8 cellular contexts compared by ENCODE assay signal in genomic region chr19:3146677-3147100, GRCh38. TPM values are rescaled to one million over a fixed set of nuclear protein-coding genes. Genes with fewer than 3 reads are reported as not detected.
DNase-seq lines count a peak whose midpoint lies in the region; ATAC-seq and TF ChIP-seq lines count a peak whose summit lies in the region.
"Had no signal": no experiment of that assay in that cellular context is flagged by ENCODE, and none has a peak within 500 bp of the region (broad histone marks: within the 10 kb centered on the region; RNA-seq: fewer than 3 reads in every experiment).

No MANE protein-coding gene starts in this region.

- H3K27me3 ChIP-seq in MG63 = no peaks in the 10 kb centered on the region

- peak; percentile 78 for TF ChIP-seq CTCF in epithelial cell of proximal tubule (conservative IDR thresholded peaks at IDR 0.05; ENCODE audit: low read depth, low read length)

- no peaks in the 10 kb centered on the region for H3K27me3 Mint-ChIP-seq in activated CD8-positive, alpha-beta T cell treated with anti-CD3 and anti-CD28 coated beads, Interleukin-2, amount 10 ng/mL, durations not matched to agents 7 days and 5 days (ENCODE audit: low read depth)
- H3K27me3 Mint-ChIP-seq: activated naive CD8-positive, alpha-beta T cell had no signal

- in situ Hi-C loops in KBM-7 (cut with MboI; ENCODE audit: low pct_unique_long_range_greater_than_20kb, low sequenced_read_pairs) = no loop called here

- CTCF ChIA-PET in activated CD8-positive, alpha-beta T cell treated with anti-CD3 and anti-CD28 coated beads, Interleukin-2, amount 10 ng/mL, durations not matched to agents 7 days and 5 days (lab: Charles Lee) = interaction anchor here (0.7 to 7.6 kb wide), 9 partner anchors 9 to 196 kb away, joined by 3 to 64 read pairs (median 4); no protein-coding TSS in a partner anchor

- ATAC-seq in activated CD8-positive, alpha-beta T cell treated with anti-CD3 and anti-CD28 coated beads, Interleukin-2, amount 10 ng/mL, durations not matched to agents 7 days and 5 days = peak; percentile 60
- no peak for ATAC-seq in HG03565 (IDR thresholded peaks at IDR 0.05; ENCODE audit: unreplicated experiment)

- DNase-seq in KBM-7 = peak; percentile 64
- peak; percentile 69 for DNase-seq in activated CD8-positive, alpha-beta T cell treated with anti-CD3 and anti-CD28 coated beads, Interleukin-2, amount 10 ng/mL, durations not matched to agents 7 days and 5 days
- DNase-seq in epithelial cell of proximal tubule (ENCODE audit: low read depth) = no peak
- peak; percentile 35 to 63 for DNase-seq in stimulated activated CD4-positive, alpha-beta T cell treated with anti-CD3 and anti-CD28 coated beads, Interleukin-15, amount 100 ng/mL, for 1 hour (ENCODE audit: low read depth in 1 of 2, low spot score in 1 of 2)
- DNase-seq in middle frontal gyrus (ENCODE audit: extremely low spot score, low spot score) = no peak
- DNase-seq in MG63 = no peak

- no peaks in the 10 kb centered on the region for H3K9me3 Mint-ChIP-seq in activated CD8-positive, alpha-beta T cell treated with anti-CD3 and anti-CD28 coated beads, Interleukin-2, amount 10 ng/mL, durations not matched to agents 7 days and 5 days (ENCODE audit: insufficient read depth)

- no peak overlapping the region for H3K4me3 Mint-ChIP-seq in activated CD8-positive, alpha-beta T cell treated with anti-CD3 and anti-CD28 coated beads, Interleukin-2, amount 10 ng/mL, durations not matched to agents 7 days and 5 days
- H3K4me3 Mint-ChIP-seq: activated naive CD8-positive, alpha-beta T cell had no signal

- H3K36me3 Mint-ChIP-seq in activated CD8-positive, alpha-beta T cell treated with anti-CD3 and anti-CD28 coated beads, Interleukin-2, amount 10 ng/mL, durations not matched to agents 7 days and 5 days (ENCODE audit: low read depth) = peaks cover 26% of the 10 kb centered on the region
- H3K36me3 Mint-ChIP-seq: activated naive CD8-positive, alpha-beta T cell had no signal

- no peaks in the 10 kb centered on the region for H3K9me3 ChIP-seq in MG63

- H3K4me1 Mint-ChIP-seq in activated CD8-positive, alpha-beta T cell treated with anti-CD3 and anti-CD28 coated beads, Interleukin-2, amount 10 ng/mL, durations not matched to agents 7 days and 5 days (ENCODE audit: low read depth) = peaks cover 37% of the 10 kb centered on the region

- POLR2A ChIA-PET in activated CD8-positive, alpha-beta T cell treated with anti-CD3 and anti-CD28 coated beads, Interleukin-2, amount 10 ng/mL, durations not matched to agents 7 days and 5 days (lab: Charles Lee) = no interaction called here

- H3K4me3 ChIP-seq in epithelial cell of proximal tubule (ENCODE audit: low read depth, low read length) = no peak overlapping the region
- no peak overlapping the region for H3K4me3 ChIP-seq in MG63

- no peaks in the 10 kb centered on the region for H3K36me3 ChIP-seq in MG63

- H3K27ac Mint-ChIP-seq in activated CD8-positive, alpha-beta T cell treated with anti-CD3 and anti-CD28 coated beads, Interleukin-2, amount 10 ng/mL, durations not matched to agents 7 days and 5 days = peak overlapping the region; percentile 61
- H3K27ac Mint-ChIP-seq: activated naive CD8-positive, alpha-beta T cell had no signal

RNA-seq across cellular contexts. Expression of gene GNA15, which starts 10.9 kb away (rescaled TPM):
- total RNA-seq in activated CD8-positive, alpha-beta T cell treated with anti-CD3 and anti-CD28 coated beads, Interleukin-2, amount 10 ng/mL, durations not matched to agents 7 days and 5 days = 10 to 100 TPM; 23.8 to 24.5 TPM
- total RNA-seq in epithelial cell of proximal tubule = 1.2 TPM in 2 replicates
- not detected in 2 replicates for total RNA-seq in MG63 (2014; rRNA removed; shearing (Covaris generic); ENCODE audit: low replicate concordance)

RNA-seq across cellular contexts. Expression of gene S1PR4, which starts 31.9 kb away (rescaled TPM):
- 100 to 1,000 TPM; 140 TPM for total RNA-seq in activated CD8-positive, alpha-beta T cell treated with anti-CD3 and anti-CD28 coated beads, Interleukin-2, amount 10 ng/mL, durations not matched to agents 7 days and 5 days
- not detected in 2 replicates for total RNA-seq in epithelial cell of proximal tubule
- total RNA-seq in MG63 (2014; rRNA removed; shearing (Covaris generic); ENCODE audit: low replicate concordance) = not detected in 2 replicates

RNA-seq across cellular contexts. Expression of gene NCLN, which starts 39.0 kb away (rescaled TPM):
- 10 to 100 TPM; 66.3 to 67.3 TPM for total RNA-seq in activated CD8-positive, alpha-beta T cell treated with anti-CD3 and anti-CD28 coated beads, Interleukin-2, amount 10 ng/mL, durations not matched to agents 7 days and 5 days
- total RNA-seq in epithelial cell of proximal tubule = 59.7 and 116 TPM in 2 replicates
- total RNA-seq in MG63 (2014; rRNA removed; shearing (Covaris generic); ENCODE audit: low replicate concordance) = 55.6 and 68.5 TPM in 2 replicates

RNA-seq across cellular contexts. Expression of gene GNA11, which starts 52.5 kb away (rescaled TPM):
- under 1 TPM; 0.08 to 0.71 TPM for total RNA-seq in activated CD8-positive, alpha-beta T cell treated with anti-CD3 and anti-CD28 coated beads, Interleukin-2, amount 10 ng/mL, durations not matched to agents 7 days and 5 days
- total RNA-seq in epithelial cell of proximal tubule = 40.5 and 75.6 TPM in 2 replicates
- 29.7 and 46.0 TPM in 2 replicates for total RNA-seq in MG63 (2014; rRNA removed; shearing (Covaris generic); ENCODE audit: low replicate concordance)

Comparison
In these comparisons a context has a peak if more than half of its experiments do, and no peak if none do; other contexts are left out.
1. DNase-seq: peak in KBM-7 (single experiment), activated CD8-positive, alpha-beta T cell treated with anti-CD3 and anti-CD28 coated beads, Interleukin-2, amount 10 ng/mL, durations not matched to agents 7 days and 5 days (single experiment) and stimulated activated CD4-positive, alpha-beta T cell treated with anti-CD3 and anti-CD28 coated beads, Interleukin-15, amount 100 ng/mL, for 1 hour (2 of 2); none in epithelial cell of proximal tubule (single experiment), middle frontal gyrus (single experiment) and MG63 (single experiment).
2. RNA of gene GNA15, which starts 10.9 kb away (total RNA-seq): 23.8 to 24.5 TPM in activated CD8-positive, alpha-beta T cell treated with anti-CD3 and anti-CD28 coated beads, Interleukin-2, amount 10 ng/mL, durations not matched to agents 7 days and 5 days; 1.2 TPM in epithelial cell of proximal tubule and not detected in MG63; every median in the first group is over 10 times any median in the second.
3. RNA of gene S1PR4, which starts 31.9 kb away (total RNA-seq): 140 TPM in activated CD8-positive, alpha-beta T cell treated with anti-CD3 and anti-CD28 coated beads, Interleukin-2, amount 10 ng/mL, durations not matched to agents 7 days and 5 days; not detected in epithelial cell of proximal tubule and not detected in MG63; every median in the first group is over 100 times any median in the second.